ENCODE assay signal across 18 cellular contexts in the genomic region with DNA sequence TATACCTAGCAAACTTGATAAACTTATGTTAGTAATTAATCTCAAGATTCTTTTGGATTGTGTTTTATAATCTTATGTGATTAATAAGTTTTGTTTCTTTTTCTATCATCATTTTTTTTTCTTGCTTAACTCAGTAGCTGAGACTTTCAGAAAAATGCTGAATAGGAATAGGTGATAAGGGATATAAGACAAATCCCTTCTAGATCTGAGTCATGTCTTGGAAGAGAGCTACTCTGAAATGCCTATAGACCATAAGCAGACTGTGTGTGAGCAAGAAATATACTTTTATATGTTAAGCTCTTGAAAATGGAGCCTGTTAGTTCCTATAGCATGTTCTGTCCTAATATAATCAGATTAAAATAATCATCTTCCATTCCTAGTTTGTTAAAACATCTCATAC.
"Had no signal": no experiment of that assay in that cellular context is flagged by ENCODE, and none has a peak within 500 bp of the region (broad histone marks: within the 10 kb centered on the region; RNA-seq: fewer than 3 reads in every experiment).

No MANE protein-coding gene starts in this region.

- H3K4me1 ChIP-seq: right atrium auricular region, sigmoid colon, stomach, transverse colon had no signal

- DNase-seq: effector CD4-positive, alpha-beta T cell; endodermal cell; foreskin keratinocyte; mammary epithelial cell; naive thymus-derived CD4-positive, alpha-beta T cell; sigmoid colon; stimulated activated CD4-positive, alpha-beta T cell treated with anti-CD3 and anti-CD28 coated beads, Interleukin-12 subunit alpha, Interleukin-12 subunit beta, amount 100 ng/mL, for 4 hours; stimulated activated naive CD4-positive, alpha-beta T cell; stomach; substantia nigra; transverse colon had no signal

- FAIRE-seq: endothelial cell of umbilical vein had no signal

- H3K36me3 ChIP-seq: transverse colon had no signal

- H3K9me3 ChIP-seq: neutrophil, right atrium auricular region, sigmoid colon, stomach, thoracic aorta, transverse colon had no signal

- H3K4me2 ChIP-seq: hepatocyte had no signal

- H3K27ac ChIP-seq: coronary artery, foreskin keratinocyte, hepatocyte, neutrophil, right atrium auricular region, sigmoid colon, skin epidermis, stomach, thoracic aorta, transverse colon had no signal

- H3K27me3 ChIP-seq: foreskin keratinocyte, hepatocyte, neutrophil, right atrium auricular region, sigmoid colon, stomach, transverse colon had no signal

- H3K4me3 ChIP-seq: coronary artery, hepatocyte, right atrium auricular region, sigmoid colon, skin epidermis, stomach, thoracic aorta, transverse colon had no signal

- H2AFZ ChIP-seq: hepatocyte had no signal

- ATAC-seq: foreskin keratinocyte; naive thymus-derived CD4-positive, alpha-beta T cell had no signal
